Comparison of ENCODE assay signal across 8 cellular contexts in genomic region chr6:106097368-106098231, GRCh38. TPM values are rescaled to one million over a fixed set of nuclear protein-coding genes. Genes with fewer than 3 reads are reported as not detected.
DNase-seq lines count a peak whose midpoint lies in the region; ATAC-seq and TF ChIP-seq lines count a peak whose summit lies in the region.

No MANE protein-coding gene starts in this region.

- DNase-seq in NAMALWA (ENCODE audit: low spot score) (peak; percentile 80), fibroblast of villous mesenchyme (ENCODE audit: low read depth) (peak; percentile 75), putamen (ENCODE audit: low spot score) (peak; percentile 37), NCI-H146 treated with DMSO at 0.1 percent for 48 hours (lab: John Stamatoyannopoulos, UW; ENCODE audit: unreplicated experiment) (no peak), NCI-H1930 (lab: John Stamatoyannopoulos, UW) (no peak)
- peak; percentile 72 for DNase-seq in activated T-helper 1 cell treated with anti-CD3 and anti-CD28 coated beads, Interleukin-12 subunit alpha, Interleukin-12 subunit beta, Interleukin-2, Interleukin-4 antibody, amounts not matched to agents 30 ng/mL and 10 ng/mL and 1 ng/mL, durations not matched to agents 14 hours and 24 hours and 36 hours (ENCODE audit: low spot score)

- H3K36me3 Mint-ChIP-seq in activated T-helper 1 cell treated with anti-CD3 and anti-CD28 coated beads, Interleukin-12 subunit alpha, Interleukin-12 subunit beta, Interleukin-2, Interleukin-4 antibody, amounts not matched to agents 30 ng/mL and 10 ng/mL and 1 ng/mL, durations not matched to agents 14 hours and 24 hours and 36 hours (ENCODE audit: low read depth), result peaks cover 78% of the 10 kb centered on the region

- peak overlapping the region; percentile 35 for H3K27ac ChIP-seq in HEK293 (ENCODE audit: extremely low read depth, low read depth, low read length)

- TF ChIP-seq CTCF in HEK293 (tag by site-specific recombination; IDR thresholded peaks at IDR 0.05) (no peak), fibroblast of villous mesenchyme (IDR thresholded peaks at IDR 0.05; ENCODE audit: insufficient read depth, low read depth, low read length) (no peak)

- H3K4me1 ChIP-seq in HEK293 (ENCODE audit: control insufficient read depth, insufficient read depth, low read length), result peaks cover 6% of the 10 kb centered on the region

- H3K4me3 Mint-ChIP-seq in activated T-helper 1 cell treated with anti-CD3 and anti-CD28 coated beads, Interleukin-12 subunit alpha, Interleukin-12 subunit beta, Interleukin-2, Interleukin-4 antibody, amounts not matched to agents 30 ng/mL and 10 ng/mL and 1 ng/mL, durations not matched to agents 14 hours and 24 hours and 36 hours, result peak overlapping the region; percentile 89

- no peaks in the 10 kb centered on the region for H3K27me3 Mint-ChIP-seq in activated T-helper 1 cell treated with anti-CD3 and anti-CD28 coated beads, Interleukin-12 subunit alpha, Interleukin-12 subunit beta, Interleukin-2, Interleukin-4 antibody, amounts not matched to agents 30 ng/mL and 10 ng/mL and 1 ng/mL, durations not matched to agents 14 hours and 24 hours and 36 hours (ENCODE audit: insufficient read depth)

- peaks cover 91% of the 10 kb centered on the region for H3K4me1 Mint-ChIP-seq in activated T-helper 1 cell treated with anti-CD3 and anti-CD28 coated beads, Interleukin-12 subunit alpha, Interleukin-12 subunit beta, Interleukin-2, Interleukin-4 antibody, amounts not matched to agents 30 ng/mL and 10 ng/mL and 1 ng/mL, durations not matched to agents 14 hours and 24 hours and 36 hours (ENCODE audit: low read depth)

- H3K9me3 ChIP-seq in HEK293 (ENCODE audit: control insufficient read depth, insufficient read depth, low read depth, low read length), result no peaks in the 10 kb centered on the region

- POLR2A ChIA-PET in HEK293 (lab: Yijun Ruan, JAX), result interaction anchor here (0.6 kb wide), 1 partner anchor 33 kb away, joined by 10 read pairs; no protein-coding TSS in a partner anchor

- H3K4me3 ChIP-seq in HEK293 (ENCODE audit: low read depth, low read length) (no peak overlapping the region), fibroblast of villous mesenchyme (ENCODE audit: low read depth, low read length) (peak overlapping the region; percentile 63)

- intact Hi-C loops in activated T-helper 1 cell treated with anti-CD3 and anti-CD28 coated beads, Interleukin-12 subunit alpha, Interleukin-12 subunit beta, Interleukin-2, Interleukin-4 antibody, amounts not matched to agents 30 ng/mL and 10 ng/mL and 1 ng/mL, durations not matched to agents 14 hours and 24 hours and 36 hours (cut with micrococcal nuclease), result loop anchor here (1.0 to 5.0 kb wide), 21 partner anchors 11 to 1725 kb away; partner anchors contain the start of genes ATG5, PRDM1 and SCML4

- H3K9me3 Mint-ChIP-seq in activated T-helper 1 cell treated with anti-CD3 and anti-CD28 coated beads, Interleukin-12 subunit alpha, Interleukin-12 subunit beta, Interleukin-2, Interleukin-4 antibody, amounts not matched to agents 30 ng/mL and 10 ng/mL and 1 ng/mL, durations not matched to agents 14 hours and 24 hours and 36 hours, result no peaks in the 10 kb centered on the region

- H3K36me3 ChIP-seq in HEK293 (ENCODE audit: control insufficient read depth in 2 of 2, insufficient read depth in 1 of 2, low read length in 2 of 2), result peaks cover 0 to 6% of the 10 kb centered on the region in 2 experiments; a peak in 1 of 3 replicates

- ATAC-seq in GM18505 (IDR thresholded peaks at IDR 0.05; ENCODE audit: unreplicated experiment), result peak; percentile 57

- TF ChIP-seq POLR2A in GM18505 (IDR thresholded peaks at IDR 0.05; ENCODE audit: borderline replicate concordance, extremely low read depth, insufficient read depth, insufficient read length), result no peak

- CTCF ChIA-PET in HEK293 (lab: Yijun Ruan, JAX), result no interaction called here

- peak overlapping the region; percentile 96 for H3K27ac Mint-ChIP-seq in activated T-helper 1 cell treated with anti-CD3 and anti-CD28 coated beads, Interleukin-12 subunit alpha, Interleukin-12 subunit beta, Interleukin-2, Interleukin-4 antibody, amounts not matched to agents 30 ng/mL and 10 ng/mL and 1 ng/mL, durations not matched to agents 14 hours and 24 hours and 36 hours

TF ChIP-seq in HEK293, 187 proteins besides CTCF, POLR2A, EP300 and RAD21:
- peak; percentile 57; the same call in 1 of the 2 replicates for TF ChIP-seq TRIM28 (IDR thresholded peaks at IDR 0.05; ENCODE audit: borderline replicate concordance, low read length)
- TF ChIP-seq HOXC10 (CRISPR knock-in tag; IDR thresholded peaks at IDR 0.05), result no peak

RNA-seq across cellular contexts. Expression of gene PRDM1, which starts 11.5 kb away (rescaled TPM):
- 74.1 and 78.8 TPM in 2 replicates for total RNA-seq in activated T-helper 1 cell treated with anti-CD3 and anti-CD28 coated beads, Interleukin-12 subunit alpha, Interleukin-12 subunit beta, Interleukin-2, Interleukin-4 antibody, amounts not matched to agents 30 ng/mL and 10 ng/mL and 1 ng/mL, durations not matched to agents 14 hours and 24 hours and 36 hours
- total RNA-seq in fibroblast of villous mesenchyme, result 29.6 and 39.7 TPM in 2 replicates

Comparison
In these comparisons a context has a peak if more than half of its experiments do, and no peak if none do; other contexts are left out.
1. DNase-seq: peak in NAMALWA (single experiment), activated T-helper 1 cell treated with anti-CD3 and anti-CD28 coated beads, Interleukin-12 subunit alpha, Interleukin-12 subunit beta, Interleukin-2, Interleukin-4 antibody, amounts not matched to agents 30 ng/mL and 10 ng/mL and 1 ng/mL, durations not matched to agents 14 hours and 24 hours and 36 hours (single experiment), fibroblast of villous mesenchyme (single experiment) and putamen (single experiment); none in NCI-H146 treated with DMSO at 0.1 percent for 48 hours (single experiment) and NCI-H1930 (0 of 2).